Comparison of ENCODE assay signal across 21 cellular contexts in the genomic region with DNA sequence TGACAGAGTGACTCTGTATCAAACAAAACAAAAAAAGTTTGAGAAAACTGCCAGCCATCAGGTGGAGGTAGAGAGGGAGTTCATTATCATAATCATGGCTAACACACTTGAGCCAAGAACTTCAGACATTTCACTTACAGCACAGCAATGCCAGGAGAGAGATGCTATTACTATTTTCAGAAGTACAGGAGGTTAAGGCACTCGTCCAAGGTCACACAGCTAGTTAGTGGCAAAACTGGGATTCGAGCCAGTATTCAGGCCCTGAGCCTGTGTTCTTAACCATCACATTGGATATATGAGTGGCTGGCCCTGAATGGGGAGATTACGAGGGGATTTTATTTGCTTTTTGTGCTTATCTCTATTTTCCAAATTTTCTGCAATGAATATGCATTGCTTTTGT. TPM values are rescaled to one million over a fixed set of nuclear protein-coding genes. Genes with fewer than 3 reads are reported as not detected.
DNase-seq lines count a peak whose midpoint lies in the region; ATAC-seq and TF ChIP-seq lines count a peak whose summit lies in the region.
"Had no signal": no experiment of that assay in that cellular context is flagged by ENCODE, and none has a peak within 500 bp of the region (broad histone marks: within the 10 kb centered on the region; RNA-seq: fewer than 3 reads in every experiment).

No MANE protein-coding gene starts in this region.

- H3K4me3 ChIP-seq in mammary epithelial cell (replicated peaks in 1 of 3; ENCODE audit: insufficient read depth in 1 of 3, low read depth in 2 of 3, low read length in 3 of 3): no peak overlapping the region
- H3K4me3 ChIP-seq in upper lobe of right lung: no peak overlapping the region
- H3K4me3 ChIP-seq: HAP-1, thoracic aorta had no signal

- H3K27me3 Mint-ChIP-seq in MCF 10A (ENCODE audit: insufficient read depth, unreplicated experiment): no peaks in the 10 kb centered on the region
- H3K27me3 Mint-ChIP-seq in stimulated activated memory B cell treated with anti-CD40 and anti-IgM and Interleukin-4, amounts not matched to agents 10 μg/mL and 1 μg/mL and 100 μg/mL, for 72 hours: peaks cover 64% of the 10 kb centered on the region

- dilution Hi-C loops in mammary epithelial cell (cut with HindIII; ENCODE audit: low sequenced_read_pairs): no loop called here

- CTCF ChIA-PET in MCF 10A (lab: Yijun Ruan, JAX) (interaction anchor here (0.9 to 1.0 kb wide), 2 partner anchors 17 to 82 kb away, joined by 3 read pairs; no protein-coding TSS in a partner anchor), mammary epithelial cell (lab: Charles Lee; ENCODE audit: low non-redundant PET) (no interaction called here)

- no peaks in the 10 kb centered on the region for H3K4me1 Mint-ChIP-seq in MCF 10A (ENCODE audit: insufficient read depth, unreplicated experiment)
- H3K4me1 Mint-ChIP-seq in stimulated activated memory B cell treated with anti-CD40 and anti-IgM and Interleukin-4, amounts not matched to agents 10 μg/mL and 1 μg/mL and 100 μg/mL, for 72 hours: no peaks in the 10 kb centered on the region
- H3K4me1 Mint-ChIP-seq: activated naive CD8-positive, alpha-beta T cell treated with anti-CD3 and anti-CD28 coated beads, Interleukin-2, amount 10 ng/mL, durations not matched to agents 7 days and 5 days; central memory CD8-positive, alpha-beta T cell; naive thymus-derived CD4-positive, alpha-beta T cell had no signal

- ATAC-seq in upper lobe of right lung: peak; percentile 17
- ATAC-seq in stimulated activated memory B cell treated with anti-CD40 and anti-IgM and Interleukin-4, amounts not matched to agents 10 μg/mL and 1 μg/mL and 100 μg/mL, for 72 hours: no peak
- ATAC-seq: effector memory CD8-positive, alpha-beta T cell; naive thymus-derived CD4-positive, alpha-beta T cell; PC-3 had no signal

- no peaks in the 10 kb centered on the region for H3K4me1 ChIP-seq in mammary epithelial cell (ENCODE audit: insufficient read depth, low read length)
- peaks cover 9% of the 10 kb centered on the region for H3K4me1 ChIP-seq in upper lobe of right lung
- H3K4me1 ChIP-seq: HAP-1, parathyroid adenoma had no signal

- H3K9ac ChIP-seq in mammary epithelial cell (ENCODE audit: insufficient read depth, low read length): no peak overlapping the region
- H3K9ac ChIP-seq: parathyroid adenoma had no signal

- H3K27ac ChIP-seq in mammary epithelial cell (ENCODE audit: insufficient read depth, low read depth, low read length) (no peak overlapping the region), upper lobe of right lung (no peak overlapping the region)
- H3K27ac ChIP-seq: HL-60, parathyroid adenoma, thoracic aorta had no signal

- no peaks in the 10 kb centered on the region for H3K79me2 ChIP-seq in mammary epithelial cell (ENCODE audit: insufficient read depth, low read length)
- H3K79me2 ChIP-seq: parathyroid adenoma had no signal

- DNase-seq in MCF 10A (ENCODE audit: unreplicated experiment) (peak; percentile 21), mammary epithelial cell (no peak), fibroblast of gingiva (ENCODE audit: low read depth) (peak; percentile 54), islet precursor cell (peak; percentile 9), upper lobe of right lung (no peak), T-helper 2 cell (no peak), T1000 (lab: John Stamatoyannopoulos, UW) (no peak)
- DNase-seq: activated naive CD8-positive, alpha-beta T cell treated with anti-CD3 and anti-CD28 coated beads, Interleukin-2, amount 10 ng/mL, durations not matched to agents 7 days and 5 days; effector memory CD8-positive, alpha-beta T cell; naive thymus-derived CD4-positive, alpha-beta T cell; NCI-H1092; NCI-H2081; NCI-H526; PC-3 had no signal

- H2AFZ ChIP-seq in mammary epithelial cell (ENCODE audit: low read depth, low read length): no peak overlapping the region
- H2AFZ ChIP-seq: parathyroid adenoma had no signal

- H3K27ac Mint-ChIP-seq in MCF 10A (ENCODE audit: low read depth, unreplicated experiment): no peak overlapping the region
- no peak overlapping the region for H3K27ac Mint-ChIP-seq in stimulated activated memory B cell treated with anti-CD40 and anti-IgM and Interleukin-4, amounts not matched to agents 10 μg/mL and 1 μg/mL and 100 μg/mL, for 72 hours
- H3K27ac Mint-ChIP-seq: activated naive CD8-positive, alpha-beta T cell treated with anti-CD3 and anti-CD28 coated beads, Interleukin-2, amount 10 ng/mL, durations not matched to agents 7 days and 5 days; effector memory CD8-positive, alpha-beta T cell; naive thymus-derived CD4-positive, alpha-beta T cell had no signal

- H3K9me3 ChIP-seq in mammary epithelial cell (replicated peaks; ENCODE audit: insufficient read depth, low read length) (no peaks in the 10 kb centered on the region), upper lobe of right lung (no peaks in the 10 kb centered on the region)
- H3K9me3 ChIP-seq: HAP-1, thoracic aorta had no signal

- no peak overlapping the region for H3K4me3 Mint-ChIP-seq in MCF 10A (ENCODE audit: unreplicated experiment)
- H3K4me3 Mint-ChIP-seq in stimulated activated memory B cell treated with anti-CD40 and anti-IgM and Interleukin-4, amounts not matched to agents 10 μg/mL and 1 μg/mL and 100 μg/mL, for 72 hours: no peak overlapping the region
- H3K4me3 Mint-ChIP-seq: activated naive CD8-positive, alpha-beta T cell treated with anti-CD3 and anti-CD28 coated beads, Interleukin-2, amount 10 ng/mL, durations not matched to agents 7 days and 5 days; central memory CD8-positive, alpha-beta T cell; effector memory CD8-positive, alpha-beta T cell; naive thymus-derived CD4-positive, alpha-beta T cell had no signal

- no peaks in the 10 kb centered on the region for H4K20me1 ChIP-seq in mammary epithelial cell (ENCODE audit: insufficient read depth, low read length)

- BruUV-seq in MCF 10A (replicated peaks; lab: Mats Ljungman, UMichigan): no TSS peak
- BruUV-seq in mammary epithelial cell (replicated peaks; lab: Mats Ljungman, UMichigan): no TSS peak

- 43% methylated on average over 3 of the region's 3 CpGs for WGBS in mammary epithelial cell (ENCODE audit: low coverage, missing lambda C conversion rate)

- POLR2A ChIA-PET in MCF 10A (lab: Yijun Ruan, JAX): no interaction called here

- TF ChIP-seq CTCF in MCF 10A (IDR thresholded peaks at IDR 0.05; ENCODE audit: unreplicated experiment): no peak
- no peak for TF ChIP-seq CTCF in mammary epithelial cell (conservative IDR thresholded peaks at IDR 0.05 in 1 of 2, IDR thresholded peaks at IDR 0.05 in 1 of 2; ENCODE audit: extremely low read depth in 1 of 2, insufficient read depth in 1 of 2, low read depth in 1 of 2, low read length in 2 of 2)
- peak; percentile 7 for TF ChIP-seq CTCF in upper lobe of right lung (IDR thresholded peaks at IDR 0.05)

- H3K9me3 Mint-ChIP-seq in MCF 10A (ENCODE audit: unreplicated experiment): no peaks in the 10 kb centered on the region
- H3K9me3 Mint-ChIP-seq in stimulated activated memory B cell treated with anti-CD40 and anti-IgM and Interleukin-4, amounts not matched to agents 10 μg/mL and 1 μg/mL and 100 μg/mL, for 72 hours: no peaks in the 10 kb centered on the region
- H3K9me3 Mint-ChIP-seq: activated naive CD8-positive, alpha-beta T cell treated with anti-CD3 and anti-CD28 coated beads, Interleukin-2, amount 10 ng/mL, durations not matched to agents 7 days and 5 days; central memory CD8-positive, alpha-beta T cell; effector memory CD8-positive, alpha-beta T cell; naive thymus-derived CD4-positive, alpha-beta T cell had no signal

- no peaks in the 10 kb centered on the region for H3K36me3 ChIP-seq in mammary epithelial cell (ENCODE audit: insufficient read depth, low read length)
- no peaks in the 10 kb centered on the region for H3K36me3 ChIP-seq in upper lobe of right lung
- H3K36me3 ChIP-seq: HAP-1, thoracic aorta had no signal

- H3K4me2 ChIP-seq in mammary epithelial cell (ENCODE audit: insufficient read depth, low read depth, low read length): no peak overlapping the region

- intact Hi-C loops in MCF 10A (cut with micrococcal nuclease): no loop called here
- intact Hi-C loops in mammary epithelial cell (cut with micrococcal nuclease): no loop called here
- intact Hi-C loops in upper lobe of right lung (cut with DNase I): no loop called here

- H3K36me3 Mint-ChIP-seq in MCF 10A (ENCODE audit: insufficient read depth, unreplicated experiment): no peaks in the 10 kb centered on the region
- H3K36me3 Mint-ChIP-seq in stimulated activated memory B cell treated with anti-CD40 and anti-IgM and Interleukin-4, amounts not matched to agents 10 μg/mL and 1 μg/mL and 100 μg/mL, for 72 hours: no peaks in the 10 kb centered on the region
- H3K36me3 Mint-ChIP-seq: activated naive CD8-positive, alpha-beta T cell treated with anti-CD3 and anti-CD28 coated beads, Interleukin-2, amount 10 ng/mL, durations not matched to agents 7 days and 5 days; naive thymus-derived CD4-positive, alpha-beta T cell had no signal

- in situ Hi-C loops in mammary epithelial cell (cut with MboI; ENCODE audit: low sequenced_read_pairs in 2 of 2): no loop called here

- H3K27me3 ChIP-seq in mammary epithelial cell (ENCODE audit: insufficient read depth, low read length) (peaks cover 5% of the 10 kb centered on the region), upper lobe of right lung (peaks cover 12% of the 10 kb centered on the region)

RNA-seq across cellular contexts. Expression of gene UNC5B, which starts 24.8 kb away (rescaled TPM):
- total RNA-seq in MCF 10A (2022): 80.5 and 82.4 TPM in 2 replicates
- total RNA-seq in mammary epithelial cell: 10 to 100 TPM in 1 of 2 donors, 1 to 10 TPM in 1; 7.2 to 10.0 TPM
- polyA plus RNA-seq in mammary epithelial cell: 4.9 TPM
- polyA minus RNA-seq in mammary epithelial cell: 10.2 TPM
- 16.0 TPM for total RNA-seq in upper lobe of right lung
- total RNA-seq: T-helper 2 cell treated with Interferon-gamma antibody and Interleukin-4, amounts not matched to agents 100 ng/mL and 5 ng/mL, for 36 hours had no signal
- polyA plus RNA-seq: naive thymus-derived CD4-positive, alpha-beta T cell had no signal

Comparison
In these comparisons a context has a peak if more than half of its experiments do, and no peak if none do; other contexts are left out.
1. DNase-seq: peak in MCF 10A (single experiment), fibroblast of gingiva (single experiment) and islet precursor cell (single experiment); none in mammary epithelial cell (single experiment), upper lobe of right lung (single experiment), T-helper 2 cell (0 of 5) and T1000 (single experiment).